ENCODE assay signal across 8 cellular contexts in the genomic region with DNA sequence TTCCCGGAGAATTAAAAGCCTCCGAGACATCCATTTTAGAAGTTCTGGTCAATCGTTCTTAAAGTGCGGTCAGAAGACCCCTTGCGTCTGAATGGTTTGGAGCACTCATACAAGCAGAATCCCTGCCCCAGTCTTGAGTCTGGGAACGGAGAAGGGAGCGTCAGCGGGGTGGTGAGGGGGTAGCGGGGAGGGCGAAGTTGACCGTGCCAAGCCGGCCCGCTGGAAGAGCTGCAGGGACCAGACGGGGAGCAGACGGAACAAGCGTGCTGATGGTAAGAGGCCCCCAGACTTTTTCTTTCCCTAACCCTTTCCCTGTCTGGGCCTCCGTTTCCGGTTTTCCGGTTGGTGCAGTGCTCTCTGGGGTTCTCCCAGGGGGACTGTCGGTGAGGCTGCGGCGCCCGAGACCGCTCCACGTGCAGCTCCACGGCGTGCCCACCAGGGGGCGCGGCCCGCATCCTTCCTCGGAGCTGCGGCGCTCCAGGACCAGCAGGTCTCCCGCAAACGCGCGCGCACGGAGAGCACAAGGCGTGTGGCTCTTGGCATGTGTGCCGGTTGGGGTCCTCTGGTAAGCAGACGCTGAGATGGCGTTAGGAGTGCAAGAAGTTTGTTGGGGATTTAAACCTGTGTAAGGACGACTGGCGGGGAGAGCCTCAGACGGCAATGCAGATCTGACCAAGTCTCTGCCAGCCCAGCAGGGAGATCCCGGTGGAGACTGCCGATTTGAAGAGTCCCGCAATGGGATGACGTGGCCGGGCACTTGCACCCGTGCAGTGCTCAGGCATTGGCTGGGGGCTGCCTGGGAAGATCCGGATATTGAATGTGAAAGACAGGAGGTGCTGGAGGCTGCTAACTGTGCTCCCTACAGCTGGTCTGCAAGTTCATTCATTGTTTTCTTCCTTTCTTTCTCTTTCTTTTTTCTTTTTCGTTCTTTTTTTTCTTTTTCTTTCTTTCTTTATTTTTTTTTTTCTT. TPM values are rescaled to one million over a fixed set of nuclear protein-coding genes. Genes with fewer than 3 reads are reported as not detected.
A peak's percentile ranks its signal among the peaks of the same experiment; 100 is the strongest.
DNase-seq lines count a peak whose midpoint lies in the region; ATAC-seq and TF ChIP-seq lines count a peak whose summit lies in the region.

No MANE protein-coding gene starts in this region.

- intact Hi-C loops in vagina (cut with DNase I) = loop anchor here (5.0 kb wide), 1 partner anchor 113 kb away; no protein-coding TSS in a partner anchor

- no peaks in the 10 kb centered on the region for H3K4me1 ChIP-seq in rectal smooth muscle tissue (ENCODE audit: control insufficient read depth, insufficient read depth, low read length)
- peaks cover 9% of the 10 kb centered on the region for H3K4me1 ChIP-seq in vagina

- no peak for DNase-seq in AG09309 (ENCODE audit: low read depth)
- peak; percentile 13 for DNase-seq in MV-4-11 (lab: John Stamatoyannopoulos, UW)
- DNase-seq in T-helper 17 cell = peak; percentile 52 to 69 (median 66)
- DNase-seq in anterior cingulate cortex (lab: John Stamatoyannopoulos, UW) = peak in 57 of 58 donors; percentile 19 to 85 (median 70)
- peak; percentile 85 for DNase-seq in hepatic stellate cell (ENCODE audit: low spot score)
- DNase-seq in vagina (ENCODE audit: extremely low spot score in 2 of 2) = peak in 1 of 2 donors; percentile 89

- H3K4me3 ChIP-seq in AG09309 (ENCODE audit: control insufficient read depth, low read depth, low read length) (peak overlapping the region; percentile 52), rectal smooth muscle tissue (ENCODE audit: low read length) (peak overlapping the region; percentile 59), vagina (peak overlapping the region; percentile 34 to 52)

- H3K36me3 ChIP-seq in rectal smooth muscle tissue (ENCODE audit: control insufficient read depth, insufficient read depth, low read length) (no peaks in the 10 kb centered on the region), vagina (no peaks in the 10 kb centered on the region)

- no peak overlapping the region for H3K9ac ChIP-seq in rectal smooth muscle tissue (ENCODE audit: low read length)

- peak in 1 of 2 donors; percentile 11 for TF ChIP-seq POLR2A in vagina (IDR thresholded peaks at IDR 0.05)

- peak overlapping the region; percentile 87 for H3K4me3 Mint-ChIP-seq in T-helper 17 cell

- peaks cover 17% of the 10 kb centered on the region for H3K4me1 Mint-ChIP-seq in T-helper 17 cell

- H3K36me3 Mint-ChIP-seq in T-helper 17 cell (ENCODE audit: low read depth) = peaks cover 5% of the 10 kb centered on the region

- H3K27me3 Mint-ChIP-seq in T-helper 17 cell = peaks cover 60% of the 10 kb centered on the region

- H3K27ac ChIP-seq in rectal smooth muscle tissue (ENCODE audit: low read depth, low read length) = no peak overlapping the region
- H3K27ac ChIP-seq in vagina = peak overlapping the region; percentile 45

- H3K9me3 ChIP-seq in T-helper 17 cell (ENCODE audit: control insufficient read depth, low read length, poor library complexity, severe bottlenecking) (no peaks in the 10 kb centered on the region), vagina (no peaks in the 10 kb centered on the region)

- peak; percentile 86 for TF ChIP-seq CTCF in AG09309 (IDR thresholded peaks at IDR 0.05; ENCODE audit: control insufficient read depth, insufficient read depth, low read depth, low read length, missing control alignments)
- TF ChIP-seq CTCF in vagina (IDR thresholded peaks at IDR 0.05) = peak; percentile 90 to 98 (median 92)

- H3K27me3 ChIP-seq in rectal smooth muscle tissue (ENCODE audit: control insufficient read depth, insufficient read depth, low read length) (peaks cover 2% of the 10 kb centered on the region), vagina (no peaks in the 10 kb centered on the region)

- ATAC-seq in GM19397 (IDR thresholded peaks at IDR 0.05; ENCODE audit: unreplicated experiment) (peak; percentile 76), T-helper 17 cell (peak; percentile 93)

- peak overlapping the region; percentile 29 for H3K27ac Mint-ChIP-seq in T-helper 17 cell

RNA-seq across cellular contexts. Expression of a gene that starts 19.2 kb away (rescaled TPM):
- total RNA-seq in T-helper 17 cell (not detected), vagina (4.7 TPM)
